In the genomic region with DNA sequence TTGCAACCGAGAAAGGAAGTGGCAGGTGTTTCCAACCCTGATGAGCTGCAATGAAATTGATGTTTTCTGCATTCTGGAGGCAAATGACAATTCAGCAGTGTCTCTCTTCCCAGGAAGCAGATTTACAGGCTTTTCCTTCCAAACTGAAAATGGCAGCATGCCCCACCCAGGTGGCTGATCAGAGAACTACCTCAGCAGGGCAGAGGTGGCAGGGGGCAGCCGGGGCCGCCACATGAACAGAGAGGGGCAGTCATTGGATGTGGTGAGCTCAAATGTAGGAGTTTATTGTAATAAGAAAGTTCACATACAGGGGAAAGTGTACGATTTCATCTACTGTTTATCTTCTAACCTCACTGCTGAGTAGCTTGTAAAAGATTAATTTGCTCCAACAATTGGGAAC, we compare ENCODE assay signal across 20 cellular contexts. TPM values are rescaled to one million over a fixed set of nuclear protein-coding genes. Genes with fewer than 3 reads are reported as not detected.
DNase-seq lines count a peak whose midpoint lies in the region; ATAC-seq, FAIRE-seq and TF ChIP-seq lines count a peak whose summit lies in the region.
"Had no signal": no experiment of that assay in that cellular context is flagged by ENCODE, and none has a peak within 500 bp of the region (broad histone marks: within the 10 kb centered on the region; RNA-seq: fewer than 3 reads in every experiment).

No MANE protein-coding gene starts in this region.

- intact Hi-C loops in PC-3 (cut with micrococcal nuclease) = no loop called here
- intact Hi-C loops in activated CD4-positive, alpha-beta T cell treated with anti-CD3 and anti-CD28 coated beads for 36 hours (cut with DNase I, micrococcal nuclease) = no loop called here

- ATAC-seq in PC-3 = peak; percentile 14; the same call in 1 of the 2 replicates
- no peak for ATAC-seq in activated CD4-positive, alpha-beta T cell treated with anti-CD3 and anti-CD28 coated beads for 36 hours
- ATAC-seq: right lobe of liver had no signal

- no peaks in the 10 kb centered on the region for H4K20me1 ChIP-seq in PC-3 (ENCODE audit: low read length)
- H4K20me1 ChIP-seq: BLaER1 had no signal

- FAIRE-seq in RCC 7860 (lab: Jason Lieb, UNC) = no peak
- FAIRE-seq: endothelial cell of umbilical vein had no signal

- H3K9me3 ChIP-seq in PC-3 (ENCODE audit: low read length) = no peaks in the 10 kb centered on the region
- H3K9me3 ChIP-seq: BLaER1, right lobe of liver, vagina had no signal

- H3K9me3 Mint-ChIP-seq in activated naive CD4-positive, alpha-beta T cell treated with anti-CD3 and anti-CD28 coated beads, Interleukin-2, amount 50 U/mL, for 24 hours = no peaks in the 10 kb centered on the region
- H3K9me3 Mint-ChIP-seq in activated CD4-positive, alpha-beta T cell treated with anti-CD3 and anti-CD28 coated beads for 36 hours (ENCODE audit: low read depth) = peaks cover 3% of the 10 kb centered on the region

- no peak overlapping the region for H2AFZ ChIP-seq in PC-3 (ENCODE audit: low read length)
- H2AFZ ChIP-seq: GM23248 had no signal

- no peak overlapping the region for H3K4me2 ChIP-seq in PC-3 (ENCODE audit: low read length)
- H3K4me2 ChIP-seq: BLaER1 had no signal

- no peaks in the 10 kb centered on the region for H3K9me2 ChIP-seq in PC-3 (replicated peaks; ENCODE audit: low read length)

- no peaks in the 10 kb centered on the region for H3K27me3 ChIP-seq in PC-3 (ENCODE audit: low read length)
- H3K27me3 ChIP-seq: BLaER1, right lobe of liver, vagina had no signal

- H3K4me1 ChIP-seq in PC-3 (ENCODE audit: insufficient read depth, low read length) = peaks cover 12% of the 10 kb centered on the region
- H3K4me1 ChIP-seq: BLaER1, vagina had no signal

- no peaks in the 10 kb centered on the region for H3F3A ChIP-seq in PC-3 (ENCODE audit: low read length, unreplicated experiment)

- no peak overlapping the region for H3K4me3 ChIP-seq in PC-3 (ENCODE audit: low read length)
- H3K4me3 ChIP-seq: BLaER1, GM23248, right lobe of liver, vagina had no signal

- BruUV-seq in PC-3 (replicated peaks; lab: Mats Ljungman, UMichigan) = no TSS peak

- H3K4me1 Mint-ChIP-seq in activated naive CD4-positive, alpha-beta T cell treated with anti-CD3 and anti-CD28 coated beads, Interleukin-2, amount 50 U/mL, for 24 hours = peaks cover 76% of the 10 kb centered on the region
- H3K4me1 Mint-ChIP-seq in activated CD4-positive, alpha-beta T cell treated with anti-CD3 and anti-CD28 coated beads for 36 hours = peaks cover 57% of the 10 kb centered on the region

- no peaks in the 10 kb centered on the region for H3K36me3 ChIP-seq in PC-3 (ENCODE audit: low read depth, low read length)
- H3K36me3 ChIP-seq: BLaER1, right lobe of liver, vagina had no signal

- POLR2A ChIA-PET in PC-3 (lab: Charles Lee; ENCODE audit: unreplicated experiment) = no interaction called here
- POLR2A ChIA-PET in activated CD4-positive, alpha-beta T cell treated with anti-CD3 and anti-CD28 coated beads for 36 hours (lab: Charles Lee) = no interaction called here

- H3K27ac Mint-ChIP-seq in activated naive CD4-positive, alpha-beta T cell treated with anti-CD3 and anti-CD28 coated beads, Interleukin-2, amount 50 U/mL, for 24 hours = peak overlapping the region; percentile 70
- no peak overlapping the region for H3K27ac Mint-ChIP-seq in activated CD4-positive, alpha-beta T cell treated with anti-CD3 and anti-CD28 coated beads for 36 hours
- H3K27ac Mint-ChIP-seq: activated naive CD8-positive, alpha-beta T cell treated with anti-CD3 and anti-CD28 coated beads for 36 hours had no signal

- no peak for TF ChIP-seq CTCF in PC-3 (conservative IDR thresholded peaks at IDR 0.05; ENCODE audit: low read depth, low read length)

- no peak overlapping the region for H3K9ac ChIP-seq in PC-3 (ENCODE audit: low read length)
- H3K9ac ChIP-seq: BLaER1, GM23248 had no signal

- DNase-seq in activated naive CD4-positive, alpha-beta T cell (lab: John Stamatoyannopoulos, UW) = no peak
- DNase-seq in PC-3 (no peak), left kidney (ENCODE audit: low read depth, low spot score) (peak; percentile 85), middle frontal gyrus (ENCODE audit: extremely low spot score, low spot score) (no peak), RCC 7860 (ENCODE audit: low spot score) (no peak), T-helper 9 cell (no peak)
- no peak for DNase-seq in activated CD4-positive, alpha-beta T cell treated with anti-CD3 and anti-CD28 coated beads for 36 hours
- DNase-seq: activated CD4-positive, alpha-beta T cell treated with anti-CD3 and anti-CD28 coated beads for 48 hours; activated naive CD8-positive, alpha-beta T cell treated with anti-CD3 and anti-CD28 coated beads for 36 hours; DMS153; GM23248; NCI-H1930; NCI-H524 treated with DMSO at 0.1 percent for 48 hours; right lobe of liver; SHP77 had no signal

- peaks cover 6% of the 10 kb centered on the region for H3K36me3 Mint-ChIP-seq in activated naive CD4-positive, alpha-beta T cell treated with anti-CD3 and anti-CD28 coated beads, Interleukin-2, amount 50 U/mL, for 24 hours
- peaks cover 3% of the 10 kb centered on the region for H3K36me3 Mint-ChIP-seq in activated CD4-positive, alpha-beta T cell treated with anti-CD3 and anti-CD28 coated beads for 36 hours (ENCODE audit: low read depth)

- no peaks in the 10 kb centered on the region for H3K27me3 Mint-ChIP-seq in activated naive CD4-positive, alpha-beta T cell treated with anti-CD3 and anti-CD28 coated beads, Interleukin-2, amount 50 U/mL, for 24 hours
- no peaks in the 10 kb centered on the region for H3K27me3 Mint-ChIP-seq in activated CD4-positive, alpha-beta T cell treated with anti-CD3 and anti-CD28 coated beads for 36 hours
- H3K27me3 Mint-ChIP-seq: activated naive CD8-positive, alpha-beta T cell treated with anti-CD3 and anti-CD28 coated beads for 36 hours had no signal

- no peaks in the 10 kb centered on the region for H3K79me2 ChIP-seq in PC-3 (ENCODE audit: low read length)

- H3K4me3 Mint-ChIP-seq in activated naive CD4-positive, alpha-beta T cell treated with anti-CD3 and anti-CD28 coated beads, Interleukin-2, amount 50 U/mL, for 24 hours = no peak overlapping the region
- H3K4me3 Mint-ChIP-seq in activated CD4-positive, alpha-beta T cell treated with anti-CD3 and anti-CD28 coated beads for 36 hours = no peak overlapping the region
- H3K4me3 Mint-ChIP-seq: activated naive CD8-positive, alpha-beta T cell treated with anti-CD3 and anti-CD28 coated beads for 36 hours had no signal

- H3K27ac ChIP-seq in PC-3 (ENCODE audit: low read length) = no peak overlapping the region
- H3K27ac ChIP-seq: BLaER1, GM23248, right lobe of liver, vagina had no signal

- CTCF ChIA-PET in PC-3 (lab: Charles Lee) = no interaction called here
- CTCF ChIA-PET in activated CD4-positive, alpha-beta T cell treated with anti-CD3 and anti-CD28 coated beads for 36 hours (lab: Charles Lee) = interaction anchor here (0.7 to 3.1 kb wide), 2 partner anchors 31 to 502 kb away, joined by 6 to 10 read pairs; no protein-coding TSS in a partner anchor

RNA-seq across cellular contexts. Expression of gene PARVA, which starts 15.7 kb away (rescaled TPM):
- 13.5 and 13.7 TPM in 2 replicates for total RNA-seq in PC-3 (2014; rRNA removed)
- under 1 TPM; 0.11 to 0.14 TPM for total RNA-seq in activated CD4-positive, alpha-beta T cell treated with anti-CD3 and anti-CD28 coated beads for 36 hours
- total RNA-seq: OCI-LY7 had no signal

Comparison
In these comparisons a context has a peak if more than half of its experiments do, and no peak if none do; other contexts are left out.
1. RNA of gene PARVA, which starts 15.7 kb away (total RNA-seq): 13.5 to 13.7 TPM in PC-3; 0.11 to 0.14 TPM in activated CD4-positive, alpha-beta T cell treated with anti-CD3 and anti-CD28 coated beads for 36 hours; every median in the first group is over 10 times any median in the second.